ENCODE assay signal across 19 cellular contexts in the genomic region with DNA sequence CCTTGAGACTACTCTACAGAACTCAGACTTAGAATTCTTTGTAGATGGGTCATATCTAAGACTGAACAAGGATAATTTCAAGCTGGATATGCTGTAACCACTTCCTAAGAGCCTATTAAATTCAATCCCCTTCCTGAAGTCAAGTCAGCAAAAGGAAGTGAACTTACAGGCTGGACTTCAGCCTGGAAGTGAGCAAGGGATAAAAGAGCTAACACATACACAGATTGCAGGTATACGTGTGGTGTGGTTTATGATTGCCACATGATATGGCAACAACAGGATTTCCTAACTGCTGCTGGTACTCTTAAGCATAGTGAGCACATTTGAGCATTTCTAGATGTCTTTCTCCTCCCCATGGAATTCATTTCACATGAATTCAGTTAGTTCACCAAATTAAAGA. TPM values are rescaled to one million over a fixed set of nuclear protein-coding genes. Genes with fewer than 3 reads are reported as not detected.
DNase-seq lines count a peak whose midpoint lies in the region; ATAC-seq, FAIRE-seq and TF ChIP-seq lines count a peak whose summit lies in the region.
"Had no signal": no experiment of that assay in that cellular context is flagged by ENCODE, and none has a peak within 500 bp of the region (broad histone marks: within the 10 kb centered on the region; RNA-seq: fewer than 3 reads in every experiment).

No MANE protein-coding gene starts in this region.

- no peaks in the 10 kb centered on the region for H3K27me3 ChIP-seq in bronchial epithelial cell (ENCODE audit: control insufficient read depth, insufficient read depth, low read length)
- peaks cover 0 to 2% of the 10 kb centered on the region in 2 donors for H3K27me3 ChIP-seq in small intestine (ENCODE audit: control insufficient read depth in 2 of 2, insufficient read depth in 2 of 2, low read length in 2 of 2)
- H3K27me3 ChIP-seq: SJSA1 had no signal

- H3K4me3 ChIP-seq in bronchial epithelial cell (ENCODE audit: low read depth, low read length) (no peak overlapping the region), foreskin fibroblast (ENCODE audit: low read depth in 1 of 2, low read length in 2 of 2) (no peak overlapping the region), small intestine (ENCODE audit: low read depth in 1 of 2, low read length in 2 of 2) (no peak overlapping the region)
- H3K4me3 ChIP-seq: PC-9, SJSA1 had no signal

- no peaks in the 10 kb centered on the region for H3K4me1 ChIP-seq in small intestine (ENCODE audit: control insufficient read depth in 2 of 2, insufficient read depth in 1 of 2, low read depth in 1 of 2, low read length in 1 of 2)
- H3K4me1 ChIP-seq: Caco-2, SJSA1 had no signal

- no peak overlapping the region for H3K4me3 Mint-ChIP-seq in activated CD4-positive, alpha-beta T cell treated with anti-CD3 and anti-CD28 coated beads, Interleukin-2, amount 10 ng/mL, durations not matched to agents 24 days and 14 days
- H3K4me3 Mint-ChIP-seq: B cell; CD4-positive, CD25-positive, alpha-beta regulatory T cell had no signal

- H3K4me1 Mint-ChIP-seq in activated CD4-positive, alpha-beta T cell treated with anti-CD3 and anti-CD28 coated beads, Interleukin-2, amount 10 ng/mL, durations not matched to agents 24 days and 14 days = no peaks in the 10 kb centered on the region
- H3K4me1 Mint-ChIP-seq: B cell; CD4-positive, CD25-positive, alpha-beta regulatory T cell had no signal

- H3K27ac ChIP-seq in small intestine (ENCODE audit: low read depth in 1 of 2, low read length in 1 of 2) = no peak overlapping the region
- H3K27ac ChIP-seq: PC-9, SJSA1 had no signal

- no peaks in the 10 kb centered on the region for H3K36me3 Mint-ChIP-seq in activated CD4-positive, alpha-beta T cell treated with anti-CD3 and anti-CD28 coated beads, Interleukin-2, amount 10 ng/mL, durations not matched to agents 24 days and 14 days (ENCODE audit: low read depth)
- H3K36me3 Mint-ChIP-seq: CD4-positive, CD25-positive, alpha-beta regulatory T cell had no signal

- ATAC-seq in GM18858 (IDR thresholded peaks at IDR 0.05; ENCODE audit: unreplicated experiment) = no peak
- ATAC-seq in stimulated activated naive CD8-positive, alpha-beta T cell treated with anti-CD3 and anti-CD28 coated beads, Interleukin-15, Interleukin-2, amounts not matched to agents 100 U/mL and 50 U/mL, for 24 hours = no peak

- no peak for TF ChIP-seq CTCF in bronchial epithelial cell (IDR thresholded peaks at IDR 0.05; ENCODE audit: insufficient read depth, low read length, severe bottlenecking)
- no peak for TF ChIP-seq CTCF in foreskin fibroblast (IDR thresholded peaks at IDR 0.05; ENCODE audit: low read depth, low read length)

- H3K27me3 Mint-ChIP-seq in activated CD4-positive, alpha-beta T cell treated with anti-CD3 and anti-CD28 coated beads, Interleukin-2, amount 10 ng/mL, durations not matched to agents 24 days and 14 days = peaks cover 5% of the 10 kb centered on the region

- H3K36me3 ChIP-seq in bronchial epithelial cell (ENCODE audit: control insufficient read depth, insufficient read depth, low read length) (no peaks in the 10 kb centered on the region), small intestine (ENCODE audit: control insufficient read depth in 2 of 2, insufficient read depth in 2 of 2, low read length in 2 of 2) (no peaks in the 10 kb centered on the region)
- H3K36me3 ChIP-seq: SJSA1 had no signal

- no peaks in the 10 kb centered on the region for H3K9me3 ChIP-seq in small intestine (ENCODE audit: control insufficient read depth, low read depth)
- H3K9me3 ChIP-seq: Caco-2, SJSA1 had no signal

- no peak for FAIRE-seq in bronchial epithelial cell (lab: Jason Lieb, UNC)
- no peak for FAIRE-seq in small intestine (lab: Jason Lieb, UNC)
- FAIRE-seq: H1 had no signal

- 21 to 50% (median 32%) methylated on average over 1 of the region's 1 CpG for WGBS in small intestine, 3 donors

- no peaks in the 10 kb centered on the region for H3K9me3 Mint-ChIP-seq in activated CD4-positive, alpha-beta T cell treated with anti-CD3 and anti-CD28 coated beads, Interleukin-2, amount 10 ng/mL, durations not matched to agents 24 days and 14 days
- H3K9me3 Mint-ChIP-seq: CD4-positive, CD25-positive, alpha-beta regulatory T cell had no signal

- DNase-seq in HS-5 (ENCODE audit: low read depth) (peak; percentile 30), bronchial epithelial cell (ENCODE audit: low read depth) (peak; percentile 35), foreskin fibroblast (peak; percentile 7 to 9), small intestine (peak; percentile 25)
- DNase-seq in activated CD4-positive, alpha-beta T cell treated with anti-CD3 and anti-CD28 coated beads, Interleukin-2, amount 10 ng/mL, durations not matched to agents 24 days and 14 days = no peak
- DNase-seq in stimulated activated naive CD8-positive, alpha-beta T cell treated with anti-CD3 and anti-CD28 coated beads, Interleukin-15, Interleukin-2, amounts not matched to agents 100 U/mL and 50 U/mL, for 24 hours = no peak
- DNase-seq: Caco-2; CD4-positive, CD25-positive, alpha-beta regulatory T cell; DMS153; KBM-7; NCI-H1436 treated with DMSO at 0.1 percent for 48 hours; NCI-H2081; NCI-H510A; NCI-H82; PC-9 had no signal

- no peak overlapping the region for H3K27ac Mint-ChIP-seq in activated CD4-positive, alpha-beta T cell treated with anti-CD3 and anti-CD28 coated beads, Interleukin-2, amount 10 ng/mL, durations not matched to agents 24 days and 14 days
- H3K27ac Mint-ChIP-seq: B cell; CD4-positive, CD25-positive, alpha-beta regulatory T cell had no signal

- intact Hi-C loops in activated CD4-positive, alpha-beta T cell treated with anti-CD3 and anti-CD28 coated beads, Interleukin-2, amount 10 ng/mL, durations not matched to agents 24 days and 14 days (cut with micrococcal nuclease) = no loop called here

RNA-seq across cellular contexts. Expression of a gene that starts 38.2 kb away (rescaled TPM):
- total RNA-seq in bronchial epithelial cell = 109 and 144 TPM in 2 replicates
- 100 to 1,000 TPM; 131 to 221 (median 167) TPM for polyA plus RNA-seq in small intestine
- total RNA-seq in activated CD4-positive, alpha-beta T cell treated with anti-CD3 and anti-CD28 coated beads, Interleukin-2, amount 10 ng/mL, durations not matched to agents 24 days and 14 days = 174 and 194 TPM in 2 replicates

RNA-seq across cellular contexts. Expression of a gene that starts 46.8 kb away (rescaled TPM):
- total RNA-seq in bronchial epithelial cell = 8.4 and 9.5 TPM in 2 replicates
- 10 to 100 TPM in 2 of 3 donors, 1 to 10 TPM in 1; 8.7 to 20.7 (median 11.6) TPM for polyA plus RNA-seq in small intestine
- total RNA-seq in activated CD4-positive, alpha-beta T cell treated with anti-CD3 and anti-CD28 coated beads, Interleukin-2, amount 10 ng/mL, durations not matched to agents 24 days and 14 days = 104 and 112 TPM in 2 replicates

Comparison
In these comparisons a context has a peak if more than half of its experiments do, and no peak if none do; other contexts are left out.
1. DNase-seq: peak in HS-5 (single experiment), bronchial epithelial cell (single experiment), foreskin fibroblast (2 of 2) and small intestine (single experiment); none in activated CD4-positive, alpha-beta T cell treated with anti-CD3 and anti-CD28 coated beads, Interleukin-2, amount 10 ng/mL, durations not matched to agents 24 days and 14 days (single experiment) and stimulated activated naive CD8-positive, alpha-beta T cell treated with anti-CD3 and anti-CD28 coated beads, Interleukin-15, Interleukin-2, amounts not matched to agents 100 U/mL and 50 U/mL, for 24 hours (single experiment).